In genomic region chr1:236282719-236283118, GRCh38 we compare ENCODE assay signal across 10 cellular contexts. TPM values are rescaled to one million over a fixed set of nuclear protein-coding genes. Genes with fewer than 3 reads are reported as not detected.
A peak's percentile ranks its signal among the peaks of the same experiment; 100 is the strongest.
DNase-seq lines count a peak whose midpoint lies in the region; TF ChIP-seq lines count a peak whose summit lies in the region.
"Had no signal": no experiment of that assay in that cellular context is flagged by ENCODE, and none has a peak within 500 bp of the region (broad histone marks: within the 10 kb centered on the region; RNA-seq: fewer than 3 reads in every experiment).

No MANE protein-coding gene starts in this region.

- POLR2A ChIA-PET in CD4-positive, alpha-beta memory T cell (lab: Charles Lee; ENCODE audit: partially characterized antibody) = interaction anchor here (1.1 to 2.6 kb wide), 3 partner anchors 113 to 283 kb away, joined by 4 to 18 read pairs (median 7); partner anchors contain the start of genes EDARADD and LGALS8

- peak overlapping the region; percentile 81 for H3K27ac ChIP-seq in CD4-positive, alpha-beta memory T cell (ENCODE audit: low read depth, low read length)
- no peak overlapping the region for H3K27ac ChIP-seq in coronary artery
- no peak overlapping the region for H3K27ac ChIP-seq in testis

- no peaks in the 10 kb centered on the region for H3K27me3 ChIP-seq in CD4-positive, alpha-beta memory T cell (ENCODE audit: insufficient read depth, low read length)
- H3K27me3 ChIP-seq in testis = no peaks in the 10 kb centered on the region

- 51 to 54% methylated on average over 2 of the region's 2 CpGs for WGBS in testis, 2 donors

- CTCF ChIA-PET in CD4-positive, alpha-beta memory T cell (lab: Charles Lee; ENCODE audit: partially characterized antibody) = interaction anchor here (0.9 to 5.1 kb wide), 2 partner anchors 169 to 176 kb away, joined by 4 to 40 read pairs; no protein-coding TSS in a partner anchor

- H3K36me3 Mint-ChIP-seq in CD4-positive, alpha-beta memory T cell = no peaks in the 10 kb centered on the region
- H3K36me3 Mint-ChIP-seq in nephron progenitor cell (ENCODE audit: low read depth) = no peaks in the 10 kb centered on the region

- peak overlapping the region; percentile 80 to 84 for H3K4me3 ChIP-seq in CD4-positive, alpha-beta memory T cell (ENCODE audit: low read length in 2 of 2)
- H3K4me3 ChIP-seq in Jurkat, Clone E6-1 (ENCODE audit: low read length) = peak overlapping the region; percentile 77
- H3K4me3 ChIP-seq in coronary artery = peak overlapping the region; percentile 84
- H3K4me3 ChIP-seq in testis = peak overlapping the region in 1 of 2 donors; percentile 81

- H3K9me3 ChIP-seq in CD4-positive, alpha-beta memory T cell (ENCODE audit: control insufficient read depth in 1 of 2, low read length in 2 of 2) = no peaks in the 10 kb centered on the region
- H3K9me3 ChIP-seq in testis = no peaks in the 10 kb centered on the region

- H3K4me3 Mint-ChIP-seq in CD4-positive, alpha-beta memory T cell = peak overlapping the region; percentile 85 to 98 (median 96)
- H3K4me3 Mint-ChIP-seq in nephron progenitor cell = peak overlapping the region; percentile 83

- H3K9me3 Mint-ChIP-seq in CD4-positive, alpha-beta memory T cell = no peaks in the 10 kb centered on the region
- peaks cover 6% of the 10 kb centered on the region for H3K9me3 Mint-ChIP-seq in nephron progenitor cell

- no peak for DNase-seq in CD4-positive, alpha-beta memory T cell
- DNase-seq in Jurkat, Clone E6-1 (ENCODE audit: low read depth, low spot score) = no peak
- no peak for DNase-seq in coronary artery (ENCODE audit: low spot score)
- DNase-seq in nephron progenitor cell = no peak
- no peak for DNase-seq in HT-29 (ENCODE audit: low spot score)
- no peak for DNase-seq in H4 (ENCODE audit: low spot score)
- no peak for DNase-seq in iPS-NIHi7 (ENCODE audit: extremely low spot score)
- DNase-seq in testis = no peak
- DNase-seq: foreskin keratinocyte; stimulated activated CD4-positive, alpha-beta T cell treated with anti-CD3 and anti-CD28 coated beads, Interleukin-4, amount 100 ng/mL, for 24 hours had no signal

- H3K27me3 Mint-ChIP-seq in CD4-positive, alpha-beta memory T cell = no peaks in the 10 kb centered on the region
- H3K27me3 Mint-ChIP-seq in nephron progenitor cell (ENCODE audit: low read depth, poor library complexity) = peaks cover 85% of the 10 kb centered on the region

- H3K4me1 Mint-ChIP-seq in CD4-positive, alpha-beta memory T cell = peaks cover 30 to 56% (median 42%) of the 10 kb centered on the region in 4 donors
- H3K4me1 Mint-ChIP-seq in nephron progenitor cell = peaks cover 37% of the 10 kb centered on the region

- H3K4me1 ChIP-seq in CD4-positive, alpha-beta memory T cell (ENCODE audit: insufficient read depth, low read length) = peaks cover 34% of the 10 kb centered on the region
- H3K4me1 ChIP-seq in testis = peaks cover 6% of the 10 kb centered on the region
- H3K4me1 ChIP-seq: foreskin keratinocyte had no signal

- TF ChIP-seq POLR2A in testis (IDR thresholded peaks at IDR 0.05) = no peak

- intact Hi-C loops in CD4-positive, alpha-beta memory T cell (cut with micrococcal nuclease) = loop anchor here (1.0 to 5.0 kb wide), 7 partner anchors 112 to 1910 kb away; partner anchors contain the start of genes COA6, EDARADD, GPR137B and HEATR1
- intact Hi-C loops in testis (cut with DNase I; ENCODE audit: low total_unique reads) = no loop called here

- H3K36me3 ChIP-seq in CD4-positive, alpha-beta memory T cell (ENCODE audit: insufficient read depth, low read length) = no peaks in the 10 kb centered on the region
- H3K36me3 ChIP-seq in testis (ENCODE audit: low read depth, missing control alignments) = no peaks in the 10 kb centered on the region

- peak overlapping the region; percentile 88 to 97 (median 94) for H3K27ac Mint-ChIP-seq in CD4-positive, alpha-beta memory T cell
- H3K27ac Mint-ChIP-seq in nephron progenitor cell = no peak overlapping the region

- TF ChIP-seq CTCF in coronary artery (IDR thresholded peaks at IDR 0.05) = no peak
- TF ChIP-seq CTCF in nephron progenitor cell (IDR thresholded peaks at IDR 0.05) = no peak
- no peak for TF ChIP-seq CTCF in testis (IDR thresholded peaks at IDR 0.05)

RNA-seq across cellular contexts. Expression of gene ERO1B, which starts 1.0 kb away (rescaled TPM):
- total RNA-seq in CD4-positive, alpha-beta memory T cell = 10 to 100 TPM; 23.0 to 24.5 TPM
- polyA plus RNA-seq in CD4-positive, alpha-beta memory T cell = 1 to 10 TPM; 2.4 to 3.9 TPM
- polyA plus RNA-seq in Jurkat, Clone E6-1 (2012; ENCODE audit: insufficient read depth, insufficient read length) = 4.1 TPM
- not detected in 2 replicates for total RNA-seq in HT-29 (2014; rRNA removed; shearing (Covaris generic))
- 3.2 and 4.2 TPM in 2 replicates for total RNA-seq in H4 (2014; rRNA removed; shearing (Covaris generic))
- 10 to 100 TPM; 16.2 to 20.3 TPM for total RNA-seq in testis
- 53.8 TPM for polyA plus RNA-seq in testis (ENCODE audit: insufficient read depth, low read depth, low replicate concordance)
